19 cellular contexts compared by ENCODE assay signal in the genomic region with DNA sequence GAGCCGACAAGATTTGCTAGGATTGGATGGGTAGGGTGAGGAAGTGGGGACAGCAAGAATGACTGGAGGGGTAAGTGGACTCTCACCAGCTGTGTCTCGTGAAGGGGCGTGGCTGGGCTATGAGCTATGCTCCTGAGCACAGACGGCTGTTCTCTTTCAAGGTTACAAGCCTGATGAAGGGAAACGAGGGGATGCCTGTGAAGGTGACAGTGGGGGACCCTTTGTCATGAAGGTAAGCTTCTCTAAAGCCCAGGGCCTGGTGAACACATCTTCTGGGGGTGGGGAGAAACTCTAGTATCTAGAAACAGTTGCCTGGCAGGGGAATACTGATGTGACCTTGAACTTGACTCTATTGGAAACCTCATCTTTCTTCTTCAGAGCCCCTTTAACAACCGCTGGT. TPM values are rescaled to one million over a fixed set of nuclear protein-coding genes. Genes with fewer than 3 reads are reported as not detected.
"Had no signal": no experiment of that assay in that cellular context is flagged by ENCODE, and none has a peak within 500 bp of the region (broad histone marks: within the 10 kb centered on the region; RNA-seq: fewer than 3 reads in every experiment).

No MANE protein-coding gene starts in this region.

- DNase-seq: activated CD4-positive, alpha-beta T cell treated with anti-CD3 and anti-CD28 coated beads for 48 hours; activated T-cell treated with anti-CD3 and anti-CD28 coated beads for 4 hours; mammary epithelial cell; psoas muscle; stimulated activated CD4-positive, alpha-beta T cell treated with anti-CD3 and anti-CD28 coated beads, Interleukin-4, amount 100 ng/mL, for 24 hours; stomach; T-cell had no signal

- H3K27me3 Mint-ChIP-seq: activated naive CD8-positive, alpha-beta T cell; natural killer cell treated with Interleukin-12 subunit alpha and Interleukin-12 subunit beta and Interleukin-15 and Interleukin-18, amount 100 ng/mL, for 72 hours; T-cell had no signal

- FAIRE-seq: endometrium had no signal

- H3K4me1 ChIP-seq: esophagus muscularis mucosa, psoas muscle, stomach had no signal

- H3K9me3 Mint-ChIP-seq: natural killer cell treated with Interleukin-12 subunit alpha and Interleukin-12 subunit beta and Interleukin-15 and Interleukin-18, amount 100 ng/mL, for 72 hours; T-cell had no signal

- H3K27ac Mint-ChIP-seq: activated naive CD8-positive, alpha-beta T cell; natural killer cell treated with Interleukin-12 subunit alpha and Interleukin-12 subunit beta and Interleukin-15 and Interleukin-18, amount 100 ng/mL, for 72 hours; T-cell had no signal

- H3K9me3 ChIP-seq: esophagus muscularis mucosa, psoas muscle, right lobe of liver, stomach, thoracic aorta had no signal

- H3K27me3 ChIP-seq: dorsolateral prefrontal cortex, esophagus muscularis mucosa, right lobe of liver, stomach had no signal

- H3K4me3 Mint-ChIP-seq: activated naive CD8-positive, alpha-beta T cell; natural killer cell treated with Interleukin-12 subunit alpha and Interleukin-12 subunit beta and Interleukin-15 and Interleukin-18, amount 100 ng/mL, for 72 hours; T-cell had no signal

- ATAC-seq: left lobe of liver; natural killer cell treated with Interleukin-12 subunit alpha and Interleukin-12 subunit beta and Interleukin-15 and Interleukin-18, amount 100 ng/mL, for 72 hours; psoas muscle; right lobe of liver; T-cell had no signal

- H3K4me1 Mint-ChIP-seq: T-cell had no signal

- H3K4me3 ChIP-seq: dorsolateral prefrontal cortex, esophagus muscularis mucosa, psoas muscle, right lobe of liver, stomach, thoracic aorta had no signal

- H3K27ac ChIP-seq: dorsolateral prefrontal cortex, esophagus muscularis mucosa, psoas muscle, right lobe of liver, stomach had no signal

RNA-seq across cellular contexts. Expression of a gene that starts 19.9 kb away (rescaled TPM):
- total RNA-seq: activated CD8-positive, alpha-beta memory T cell treated with anti-CD3 and anti-CD28 coated beads for 36 hours; fibroblast of villous mesenchyme; mammary epithelial cell; omental fat pad; thoracic aorta; urinary bladder had no signal
